8 cellular contexts compared by ENCODE assay signal in genomic region chr3:112437146-112438022, GRCh38.
DNase-seq lines count a peak whose midpoint lies in the region; ATAC-seq and TF ChIP-seq lines count a peak whose summit lies in the region.

No MANE protein-coding gene starts in this region.

- H3K27ac Mint-ChIP-seq in MCF 10A (ENCODE audit: low read depth, unreplicated experiment), result no peak overlapping the region
- H3K27ac Mint-ChIP-seq in activated CD4-positive, alpha-beta memory T cell treated with anti-CD3 and anti-CD28 coated beads, Interleukin-2, amount 10 ng/mL, durations not matched to agents 7 days and 5 days, result peak overlapping the region; percentile 78

- H3K27ac ChIP-seq in breast epithelium (no peak overlapping the region), KMS-11 (no peak overlapping the region)
- H3K27ac ChIP-seq in effector memory CD4-positive, alpha-beta T cell (ENCODE audit: insufficient read depth, low read length, poor library complexity, severe bottlenecking), result no peak overlapping the region

- H3K79me2 ChIP-seq in KMS-11 (ENCODE audit: insufficient read depth, low read depth), result no peaks in the 10 kb centered on the region

- no peak overlapping the region for H3K4me3 Mint-ChIP-seq in MCF 10A (ENCODE audit: unreplicated experiment)
- peak overlapping the region; percentile 33 for H3K4me3 Mint-ChIP-seq in activated CD4-positive, alpha-beta memory T cell treated with anti-CD3 and anti-CD28 coated beads, Interleukin-2, amount 10 ng/mL, durations not matched to agents 7 days and 5 days

- H3K9ac ChIP-seq in KMS-11, result no peak overlapping the region

- H3K27me3 Mint-ChIP-seq in MCF 10A (ENCODE audit: insufficient read depth, unreplicated experiment), result no peaks in the 10 kb centered on the region
- H3K27me3 Mint-ChIP-seq in activated CD4-positive, alpha-beta memory T cell treated with anti-CD3 and anti-CD28 coated beads, Interleukin-2, amount 10 ng/mL, durations not matched to agents 7 days and 5 days, result no peaks in the 10 kb centered on the region

- H3K4me3 ChIP-seq in breast epithelium, result no peak overlapping the region
- H3K4me3 ChIP-seq in KMS-11 (IDR thresholded peaks at IDR 0.05; ENCODE audit: insufficient read depth, low read depth, low read length), result no peak overlapping the region
- no peak overlapping the region for H3K4me3 ChIP-seq in effector memory CD4-positive, alpha-beta T cell (ENCODE audit: insufficient read depth, low read depth, low read length, poor library complexity, severe bottlenecking)

- peak; percentile 51 for TF ChIP-seq CTCF in MCF 10A (IDR thresholded peaks at IDR 0.05; ENCODE audit: unreplicated experiment)
- TF ChIP-seq CTCF in breast epithelium (IDR thresholded peaks at IDR 0.05), result no peak
- peak; percentile 80 for TF ChIP-seq CTCF in KMS-11 (conservative IDR thresholded peaks at IDR 0.05; ENCODE audit: low read depth, low read length)

- H3K36me3 Mint-ChIP-seq in MCF 10A (ENCODE audit: insufficient read depth, unreplicated experiment), result no peaks in the 10 kb centered on the region
- H3K36me3 Mint-ChIP-seq in activated CD4-positive, alpha-beta memory T cell treated with anti-CD3 and anti-CD28 coated beads, Interleukin-2, amount 10 ng/mL, durations not matched to agents 7 days and 5 days (ENCODE audit: low read depth), result peaks cover 27% of the 10 kb centered on the region

- no peaks in the 10 kb centered on the region for H3K27me3 ChIP-seq in breast epithelium
- H3K27me3 ChIP-seq in KMS-11 (ENCODE audit: insufficient read depth, low read depth), result no peaks in the 10 kb centered on the region
- H3K27me3 ChIP-seq in effector memory CD4-positive, alpha-beta T cell (replicated peaks; ENCODE audit: control insufficient read depth, insufficient read depth, low read length, poor library complexity, severe bottlenecking), result no peaks in the 10 kb centered on the region

- ATAC-seq in GM19023 (IDR thresholded peaks at IDR 0.05; ENCODE audit: unreplicated experiment), result no peak

- H4K20me1 ChIP-seq in KMS-11 (ENCODE audit: insufficient read depth), result no peaks in the 10 kb centered on the region

- H3K36me3 ChIP-seq in breast epithelium, result no peaks in the 10 kb centered on the region
- no peaks in the 10 kb centered on the region for H3K36me3 ChIP-seq in KMS-11 (ENCODE audit: insufficient read depth)
- no peaks in the 10 kb centered on the region for H3K36me3 ChIP-seq in effector memory CD4-positive, alpha-beta T cell (ENCODE audit: control insufficient read depth, insufficient read depth, low read length)

- H3K4me1 Mint-ChIP-seq in MCF 10A (ENCODE audit: insufficient read depth, unreplicated experiment), result no peaks in the 10 kb centered on the region
- peaks cover 43% of the 10 kb centered on the region for H3K4me1 Mint-ChIP-seq in activated CD4-positive, alpha-beta memory T cell treated with anti-CD3 and anti-CD28 coated beads, Interleukin-2, amount 10 ng/mL, durations not matched to agents 7 days and 5 days

- DNase-seq in MCF 10A (ENCODE audit: unreplicated experiment), result peak; percentile 63
- no peak for DNase-seq in breast epithelium (ENCODE audit: low spot score in 2 of 2)
- DNase-seq in activated CD4-positive, alpha-beta memory T cell treated with anti-CD3 and anti-CD28 coated beads, Interleukin-2, amount 10 ng/mL, durations not matched to agents 7 days and 5 days, result peak; percentile 37
- DNase-seq in iPS-NIHi7 (ENCODE audit: extremely low spot score), result peak; percentile 36
- no peak for DNase-seq in D341Med (ENCODE audit: low spot score)
- DNase-seq in effector memory CD4-positive, alpha-beta T cell, result no peak

- no peak overlapping the region; the same call in 1 of the 2 replicates for H3K4me2 ChIP-seq in KMS-11

- peak overlapping the region; percentile 20; the same call in 1 of the 2 replicates for H2AFZ ChIP-seq in KMS-11 (ENCODE audit: low read depth)

- H3K9me3 Mint-ChIP-seq in MCF 10A (ENCODE audit: unreplicated experiment), result no peaks in the 10 kb centered on the region
- peaks cover 4% of the 10 kb centered on the region for H3K9me3 Mint-ChIP-seq in activated CD4-positive, alpha-beta memory T cell treated with anti-CD3 and anti-CD28 coated beads, Interleukin-2, amount 10 ng/mL, durations not matched to agents 7 days and 5 days

- POLR2A ChIA-PET in MCF 10A (lab: Yijun Ruan, JAX), result no interaction called here
- POLR2A ChIA-PET in activated CD4-positive, alpha-beta memory T cell treated with anti-CD3 and anti-CD28 coated beads, Interleukin-2, amount 10 ng/mL, durations not matched to agents 7 days and 5 days (lab: Charles Lee), result interaction anchor here (0.6 to 3.2 kb wide), 8 partner anchors 11 to 144 kb away, joined by 3 to 16 read pairs (median 4); partner anchors contain the start of genes ATG3, BTLA, CD200 and SLC35A5

- intact Hi-C loops in MCF 10A (cut with micrococcal nuclease), result loop anchor here (1.0 to 2.0 kb wide), 3 partner anchors 110 to 301 kb away; no protein-coding TSS in a partner anchor
- intact Hi-C loops in breast epithelium (cut with DNase I; ENCODE audit: low total_unique reads), result no loop called here

- H3K4me1 ChIP-seq in breast epithelium, result no peaks in the 10 kb centered on the region
- H3K4me1 ChIP-seq in KMS-11 (ENCODE audit: low read depth, poor library complexity, severe bottlenecking), result peaks cover 14% of the 10 kb centered on the region
- H3K4me1 ChIP-seq in effector memory CD4-positive, alpha-beta T cell (ENCODE audit: control insufficient read depth, insufficient read depth, low read length, poor library complexity, severe bottlenecking), result no peaks in the 10 kb centered on the region

- no TSS peak for BruUV-seq in MCF 10A (replicated peaks; lab: Mats Ljungman, UMichigan)

- TF ChIP-seq POLR2A in breast epithelium (IDR thresholded peaks at IDR 0.05), result no peak

- H3K9me3 ChIP-seq in breast epithelium, result peaks cover 0 to 3% of the 10 kb centered on the region in 2 donors
- H3K9me3 ChIP-seq in effector memory CD4-positive, alpha-beta T cell (ENCODE audit: control insufficient read depth, low read length), result no peaks in the 10 kb centered on the region

- CTCF ChIA-PET in MCF 10A (lab: Yijun Ruan, JAX), result interaction anchor here (0.5 to 2.2 kb wide), 16 partner anchors 9 to 301 kb away, joined by 3 to 10 read pairs (median 4); partner anchors contain the start of gene SLC9C1
- CTCF ChIA-PET in activated CD4-positive, alpha-beta memory T cell treated with anti-CD3 and anti-CD28 coated beads, Interleukin-2, amount 10 ng/mL, durations not matched to agents 7 days and 5 days (lab: Charles Lee), result interaction anchor here (0.9 to 5.0 kb wide), 23 partner anchors 8 to 328 kb away, joined by 3 to 34 read pairs (median 4); partner anchors contain the start of genes BTLA and CD200

Comparison
In these comparisons a context has a peak if more than half of its experiments do, and no peak if none do; other contexts are left out.
1. DNase-seq: peak in MCF 10A (single experiment), activated CD4-positive, alpha-beta memory T cell treated with anti-CD3 and anti-CD28 coated beads, Interleukin-2, amount 10 ng/mL, durations not matched to agents 7 days and 5 days (single experiment) and iPS-NIHi7 (single experiment); none in breast epithelium (0 of 2), D341Med (single experiment) and effector memory CD4-positive, alpha-beta T cell (0 of 3).
2. CTCF ChIP-seq: peak in MCF 10A (single experiment) and KMS-11 (single experiment); none in breast epithelium (0 of 3).